Comparison of ENCODE assay signal across 19 cellular contexts in the genomic region with DNA sequence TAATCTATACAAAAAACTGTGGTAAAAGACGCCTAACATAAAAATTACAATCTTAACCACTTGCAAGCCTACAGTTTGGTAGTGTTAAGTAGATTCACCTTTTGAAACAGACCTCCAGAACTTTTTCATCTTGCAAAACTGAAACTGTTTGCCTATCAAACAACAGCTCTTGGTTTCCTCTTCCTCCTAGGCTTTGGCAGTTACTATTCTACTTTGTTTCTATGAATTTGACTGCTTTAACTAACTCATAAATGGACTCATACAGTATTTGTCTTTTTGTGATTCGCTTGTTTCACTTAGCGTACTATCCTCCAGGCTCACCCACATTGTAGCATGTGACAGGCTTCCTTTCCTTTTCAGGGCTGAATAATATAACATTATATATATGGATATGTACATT.
A peak's percentile ranks its signal among the peaks of the same experiment; 100 is the strongest.
DNase-seq lines count a peak whose midpoint lies in the region; ATAC-seq and TF ChIP-seq lines count a peak whose summit lies in the region.
"Had no signal": no experiment of that assay in that cellular context is flagged by ENCODE, and none has a peak within 500 bp of the region (broad histone marks: within the 10 kb centered on the region; RNA-seq: fewer than 3 reads in every experiment).

No MANE protein-coding gene starts in this region.

- peaks cover 23% of the 10 kb centered on the region for H3F3A ChIP-seq in MM.1S (ENCODE audit: insufficient read depth, low read length)

- no peak overlapping the region for H2AFZ ChIP-seq in MM.1S (ENCODE audit: low read length)
- H2AFZ ChIP-seq: GM23248 had no signal

- peak overlapping the region; percentile 54 for H3K4me3 ChIP-seq in MM.1S (ENCODE audit: low read length)
- no peak overlapping the region for H3K4me3 ChIP-seq in naive thymus-derived CD4-positive, alpha-beta T cell (ENCODE audit: low read length)
- H3K4me3 ChIP-seq in psoas muscle: no peak overlapping the region
- H3K4me3 ChIP-seq: A549, GM23248, upper lobe of right lung had no signal

- DNase-seq in activated CD4-positive, alpha-beta T cell treated with anti-CD3 and anti-CD28 coated beads, Interleukin-2, amount 10 ng/mL, durations not matched to agents 7 days and 5 days: peak; percentile 42
- no peak for DNase-seq in activated CD4-positive, alpha-beta T cell treated with anti-CD3 and anti-CD28 coated beads for 1 hour
- DNase-seq in MM.1S (peak; percentile 66), NCI-H2227 treated with DMSO at 0.1 percent for 48 hours (lab: John Stamatoyannopoulos, UW) (no peak), psoas muscle (no peak), left cardiac atrium (no peak)
- DNase-seq in naive thymus-derived CD4-positive, alpha-beta T cell: peak in 8 of 9 donors; percentile 19 to 80 (median 70)
- DNase-seq: C1 segment of cervical spinal cord, DMS53, glutamatergic neuron, GM23248, NCI-H146, NCI-H226, RPMI8226, upper lobe of right lung had no signal

- H3K27ac ChIP-seq in MM.1S (ENCODE audit: low read length) (peak overlapping the region; percentile 93), psoas muscle (no peak overlapping the region)
- peak overlapping the region; percentile 58 for H3K27ac ChIP-seq in naive thymus-derived CD4-positive, alpha-beta T cell (ENCODE audit: low read depth, low read length)
- H3K27ac ChIP-seq: A549, GM23248, upper lobe of right lung had no signal

- peaks cover 53% of the 10 kb centered on the region for H3K36me3 Mint-ChIP-seq in activated CD4-positive, alpha-beta T cell treated with anti-CD3 and anti-CD28 coated beads, Interleukin-2, amount 10 ng/mL, durations not matched to agents 7 days and 5 days (ENCODE audit: low read depth)
- H3K36me3 Mint-ChIP-seq in activated T-helper 17 cell treated with anti-CD3 and anti-CD28 coated beads, Interleukin-2, amount 50 U/mL, for 72 hours (ENCODE audit: low read depth): no peaks in the 10 kb centered on the region
- peaks cover under 1 to 41% (median 5%) of the 10 kb centered on the region in 5 donors for H3K36me3 Mint-ChIP-seq in naive thymus-derived CD4-positive, alpha-beta T cell

- H3K4me2 ChIP-seq in MM.1S (ENCODE audit: low read depth, low read length): peak overlapping the region; percentile 58; the same call in 1 of the 2 replicates
- H3K4me2 ChIP-seq: A549 had no signal

- H3K9ac ChIP-seq in MM.1S (ENCODE audit: low read length): peak overlapping the region; percentile 35
- H3K9ac ChIP-seq: GM23248 had no signal

- no peak for TF ChIP-seq CTCF in MM.1S (IDR thresholded peaks at IDR 0.05; ENCODE audit: low read length)
- TF ChIP-seq CTCF in psoas muscle (IDR thresholded peaks at IDR 0.05): no peak

- H3K4me3 Mint-ChIP-seq in activated CD4-positive, alpha-beta T cell treated with anti-CD3 and anti-CD28 coated beads, Interleukin-2, amount 10 ng/mL, durations not matched to agents 7 days and 5 days: peak overlapping the region; percentile 65
- H3K4me3 Mint-ChIP-seq in activated T-helper 17 cell treated with anti-CD3 and anti-CD28 coated beads, Interleukin-2, amount 50 U/mL, for 72 hours: peak overlapping the region; percentile 55
- H3K4me3 Mint-ChIP-seq in naive thymus-derived CD4-positive, alpha-beta T cell: peak overlapping the region; percentile 60 to 87 (median 78)

- peaks cover 85% of the 10 kb centered on the region for H3K4me1 Mint-ChIP-seq in activated CD4-positive, alpha-beta T cell treated with anti-CD3 and anti-CD28 coated beads, Interleukin-2, amount 10 ng/mL, durations not matched to agents 7 days and 5 days
- H3K4me1 Mint-ChIP-seq in activated T-helper 17 cell treated with anti-CD3 and anti-CD28 coated beads, Interleukin-2, amount 50 U/mL, for 72 hours: peaks cover 53% of the 10 kb centered on the region
- peaks cover 53 to 97% (median 86%) of the 10 kb centered on the region in 7 donors for H3K4me1 Mint-ChIP-seq in naive thymus-derived CD4-positive, alpha-beta T cell

- CTCF ChIA-PET in activated CD4-positive, alpha-beta T cell treated with anti-CD3 and anti-CD28 coated beads, Interleukin-2, amount 10 ng/mL, durations not matched to agents 7 days and 5 days (lab: Charles Lee): interaction anchor here (1.2 kb wide), 1 partner anchor 83 kb away, joined by 3 read pairs; no protein-coding TSS in a partner anchor
- CTCF ChIA-PET in naive thymus-derived CD4-positive, alpha-beta T cell (lab: Charles Lee): interaction anchor here (0.6 to 1.0 kb wide), 3 partner anchors 9 to 95 kb away, joined by 3 read pairs; no protein-coding TSS in a partner anchor

- peak overlapping the region; percentile 98 for H3K27ac Mint-ChIP-seq in activated CD4-positive, alpha-beta T cell treated with anti-CD3 and anti-CD28 coated beads, Interleukin-2, amount 10 ng/mL, durations not matched to agents 7 days and 5 days
- peak overlapping the region; percentile 70 for H3K27ac Mint-ChIP-seq in activated T-helper 17 cell treated with anti-CD3 and anti-CD28 coated beads, Interleukin-2, amount 50 U/mL, for 72 hours
- H3K27ac Mint-ChIP-seq in naive thymus-derived CD4-positive, alpha-beta T cell: peak overlapping the region; percentile 78 to 98 (median 90)

- H3K27me3 Mint-ChIP-seq in activated CD4-positive, alpha-beta T cell treated with anti-CD3 and anti-CD28 coated beads, Interleukin-2, amount 10 ng/mL, durations not matched to agents 7 days and 5 days: no peaks in the 10 kb centered on the region
- no peaks in the 10 kb centered on the region for H3K27me3 Mint-ChIP-seq in activated T-helper 17 cell treated with anti-CD3 and anti-CD28 coated beads, Interleukin-2, amount 50 U/mL, for 72 hours
- H3K27me3 Mint-ChIP-seq in naive thymus-derived CD4-positive, alpha-beta T cell: no peaks in the 10 kb centered on the region

- intact Hi-C loops in naive thymus-derived CD4-positive, alpha-beta T cell (cut with micrococcal nuclease): loop anchor here (1.0 to 2.0 kb wide), 7 partner anchors 8 to 97 kb away; partner anchors contain the start of gene PRKCA (in 1 of the 2)
- intact Hi-C loops in psoas muscle (cut with DNase I) (no loop called here), left cardiac atrium (cut with DNase I) (no loop called here)

- no peaks in the 10 kb centered on the region for H3K9me2 ChIP-seq in MM.1S (replicated peaks; ENCODE audit: insufficient read depth, low read length)

- no peaks in the 10 kb centered on the region for H3K27me3 ChIP-seq in MM.1S (replicated peaks; ENCODE audit: insufficient read depth, low read length)
- no peaks in the 10 kb centered on the region for H3K27me3 ChIP-seq in naive thymus-derived CD4-positive, alpha-beta T cell (ENCODE audit: control insufficient read depth in 2 of 2, insufficient read depth in 2 of 2, low read length in 2 of 2)
- H3K27me3 ChIP-seq in psoas muscle (ENCODE audit: insufficient read depth in 3 of 3, low read length in 2 of 3): no peaks in the 10 kb centered on the region
- H3K27me3 ChIP-seq: upper lobe of right lung had no signal

- no peaks in the 10 kb centered on the region for H3K36me3 ChIP-seq in MM.1S (replicated peaks; ENCODE audit: insufficient read depth, low read length)
- H3K36me3 ChIP-seq in naive thymus-derived CD4-positive, alpha-beta T cell (ENCODE audit: control insufficient read depth in 2 of 3, insufficient read depth in 3 of 3, low read length in 3 of 3): no peaks in the 10 kb centered on the region
- no peaks in the 10 kb centered on the region for H3K36me3 ChIP-seq in psoas muscle (ENCODE audit: insufficient read depth in 1 of 2, low read depth in 1 of 2)
- H3K36me3 ChIP-seq: upper lobe of right lung had no signal

- H3K79me2 ChIP-seq in MM.1S (ENCODE audit: low read length): peaks cover 52% of the 10 kb centered on the region

- WGBS in psoas muscle, 3 donors: 92 to 98% (median 95%) methylated on average over 3 of the region's 3 CpGs

- H3K9me3 ChIP-seq in MM.1S (replicated peaks; ENCODE audit: insufficient read depth, low read length) (no peaks in the 10 kb centered on the region), psoas muscle (no peaks in the 10 kb centered on the region)
- no peaks in the 10 kb centered on the region for H3K9me3 ChIP-seq in naive thymus-derived CD4-positive, alpha-beta T cell (ENCODE audit: control insufficient read depth in 2 of 3, low read length in 3 of 3)
- H3K9me3 ChIP-seq: A549, upper lobe of right lung had no signal

- H4K20me1 ChIP-seq in MM.1S (ENCODE audit: insufficient read depth, low read length): no peaks in the 10 kb centered on the region

- ATAC-seq in activated T-helper 17 cell treated with anti-CD3 and anti-CD28 coated beads, Interleukin-2, amount 50 U/mL, for 72 hours (replicated peaks): peak; percentile 87
- ATAC-seq in naive thymus-derived CD4-positive, alpha-beta T cell: peak; percentile 89
- ATAC-seq in psoas muscle (no peak), left cardiac atrium (no peak)
- ATAC-seq: A549, sciatic nerve, SK-N-SH treated with all-trans-retinoic acid at 6 μM for 48 hours, upper lobe of right lung had no signal

- POLR2A ChIA-PET in activated CD4-positive, alpha-beta T cell treated with anti-CD3 and anti-CD28 coated beads, Interleukin-2, amount 10 ng/mL, durations not matched to agents 7 days and 5 days (lab: Charles Lee): no interaction called here
- POLR2A ChIA-PET in naive thymus-derived CD4-positive, alpha-beta T cell (lab: Charles Lee): interaction anchor here (0.8 to 1.9 kb wide), 6 partner anchors 11 to 125 kb away, joined by 3 to 5 read pairs (median 3); no protein-coding TSS in a partner anchor

- H3K4me1 ChIP-seq in MM.1S (ENCODE audit: low read length) (peaks cover 44% of the 10 kb centered on the region), psoas muscle (peaks cover 15% of the 10 kb centered on the region)
- peaks cover 13 to 82% of the 10 kb centered on the region in 2 donors for H3K4me1 ChIP-seq in naive thymus-derived CD4-positive, alpha-beta T cell (ENCODE audit: control insufficient read depth in 2 of 2, insufficient read depth in 2 of 2, low read length in 2 of 2)

- peaks cover 23% of the 10 kb centered on the region for H3K9me3 Mint-ChIP-seq in activated CD4-positive, alpha-beta T cell treated with anti-CD3 and anti-CD28 coated beads, Interleukin-2, amount 10 ng/mL, durations not matched to agents 7 days and 5 days
- H3K9me3 Mint-ChIP-seq in activated T-helper 17 cell treated with anti-CD3 and anti-CD28 coated beads, Interleukin-2, amount 50 U/mL, for 72 hours: peaks cover 4% of the 10 kb centered on the region
- peaks cover 0 to 12% (median 0%) of the 10 kb centered on the region in 11 donors for H3K9me3 Mint-ChIP-seq in naive thymus-derived CD4-positive, alpha-beta T cell

Comparison
In these comparisons a context has a peak if more than half of its experiments do, and no peak if none do; other contexts are left out.
1. DNase-seq: peak in activated CD4-positive, alpha-beta T cell treated with anti-CD3 and anti-CD28 coated beads, Interleukin-2, amount 10 ng/mL, durations not matched to agents 7 days and 5 days (single experiment), MM.1S (single experiment) and naive thymus-derived CD4-positive, alpha-beta T cell (8 of 9); none in activated CD4-positive, alpha-beta T cell treated with anti-CD3 and anti-CD28 coated beads for 1 hour (single experiment), NCI-H2227 treated with DMSO at 0.1 percent for 48 hours (single experiment), psoas muscle (0 of 2) and left cardiac atrium (single experiment).
2. ATAC-seq: peak in activated T-helper 17 cell treated with anti-CD3 and anti-CD28 coated beads, Interleukin-2, amount 50 U/mL, for 72 hours (single experiment) and naive thymus-derived CD4-positive, alpha-beta T cell (single experiment); none in psoas muscle (0 of 4) and left cardiac atrium (0 of 2).
3. intact Hi-C loops: an anchor here in naive thymus-derived CD4-positive, alpha-beta T cell (1.0 to 2.0 kb wide); none called in psoas muscle and left cardiac atrium.
4. Peak in every context shown above with its lines, with median percentiles within 50 percentile points of each other: H3K27ac Mint-ChIP-seq and H3K4me3 Mint-ChIP-seq.